1 cellular context compared by ENCODE assay signal in the genomic region with DNA sequence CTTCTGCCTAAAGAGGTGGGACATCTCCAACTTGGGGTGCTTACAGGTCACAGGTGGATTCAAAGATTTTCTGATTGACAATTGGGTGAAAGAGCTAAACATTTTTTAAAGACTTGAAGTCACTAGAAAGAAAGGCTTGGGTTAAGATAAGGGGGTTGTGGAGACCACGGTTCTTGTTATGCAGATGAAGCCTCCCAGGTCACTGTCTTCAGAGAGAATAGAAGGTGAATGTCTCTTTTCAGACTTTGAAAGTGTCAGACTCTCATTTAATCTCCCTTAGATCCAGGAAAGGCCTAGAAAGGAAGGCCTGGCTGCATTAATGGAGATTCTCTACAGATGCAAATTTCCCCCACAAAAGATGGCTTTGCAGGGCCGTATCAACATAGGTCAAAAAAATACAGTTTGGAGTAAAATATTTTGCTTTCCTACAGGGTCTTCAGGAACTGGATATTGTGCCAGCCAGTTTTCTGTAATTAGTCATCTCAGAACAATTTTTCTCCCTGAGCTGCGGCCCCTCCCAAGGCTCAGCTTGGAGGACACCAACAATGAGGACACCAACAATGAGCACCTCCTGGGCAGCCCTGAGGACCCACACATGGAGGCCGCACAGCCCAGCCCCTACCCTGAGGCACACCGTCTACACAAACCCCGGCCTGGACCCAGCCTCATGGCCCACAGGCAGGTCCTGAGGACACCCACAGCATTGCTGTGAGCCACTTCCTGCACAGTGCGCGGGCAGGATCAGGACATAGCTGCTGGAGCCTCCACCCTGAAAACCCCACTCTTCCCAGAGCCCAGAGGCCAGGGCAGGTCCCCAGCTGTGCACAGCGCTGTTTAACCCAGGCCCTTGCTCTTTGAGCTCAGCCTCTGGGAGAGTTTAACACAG.
TF ChIP-seq lines count a peak whose summit lies in the region.

No MANE protein-coding gene starts in this region.

TF ChIP-seq in H1, 55 proteins besides CTCF, POLR2A, EP300 and RAD21:
- TF ChIP-seq ASH2L (IDR thresholded peaks at IDR 0.05; ENCODE audit: low read length): peak; percentile 16
- TF ChIP-seq SIRT6 (IDR thresholded peaks at IDR 0.05; ENCODE audit: low read length): no peak
- TF ChIP-seq NANOG (IDR thresholded peaks at IDR 0.05; ENCODE audit: insufficient read depth, low read depth, low read length, poor library complexity, severe bottlenecking): peak; percentile 69
- TF ChIP-seq POU5F1 (IDR thresholded peaks at IDR 0.05; ENCODE audit: low read depth, low read length): peak; percentile 72; the same call in 1 of the 2 replicates
TF ChIP-seq in H1: peak in this region for 3.
